1 cellular context compared by ENCODE assay signal in genomic region chr5:29524197-29524596, GRCh38.
TF ChIP-seq lines count a peak whose summit lies in the region.

No MANE protein-coding gene starts in this region.

TF ChIP-seq in GM23338, 12 proteins besides CTCF, POLR2A, EP300 and RAD21 (continued from another document):
- TF ChIP-seq ZNF462 (CRISPR knock-in tag; IDR thresholded peaks at IDR 0.05): no peak
- TF ChIP-seq STAT1 (IDR thresholded peaks at IDR 0.05; ENCODE audit: unreplicated experiment): no peak
- 0 out of 2 replicates have a peak, but pooled peaks have one; percentile 21 for TF ChIP-seq NANOG (IDR thresholded peaks at IDR 0.05; ENCODE audit: borderline replicate concordance)
- TF ChIP-seq EZH2phosphoT487 (IDR thresholded peaks at IDR 0.05; ENCODE audit: unreplicated experiment): no peak
- no peak for TF ChIP-seq EZH2 (IDR thresholded peaks at IDR 0.05; ENCODE audit: low read depth, unreplicated experiment)
- no peak for TF ChIP-seq JUNB (IDR thresholded peaks at IDR 0.05; ENCODE audit: unreplicated experiment)
